In genomic region chr12:56634242-56634836, GRCh38 we compare ENCODE assay signal across 8 cellular contexts. TPM values are rescaled to one million over a fixed set of nuclear protein-coding genes. Genes with fewer than 3 reads are reported as not detected.
DNase-seq lines count a peak whose midpoint lies in the region; ATAC-seq and TF ChIP-seq lines count a peak whose summit lies in the region.

No MANE protein-coding gene starts in this region.

- peak overlapping the region; percentile 98 for H3K4me2 ChIP-seq in smooth muscle cell

- no peaks in the 10 kb centered on the region for H3K9me3 ChIP-seq in smooth muscle cell (replicated peaks; ENCODE audit: low read depth)

- in situ Hi-C loops in ACHN (cut with HindIII; ENCODE audit: low pct_ligation_motif_present, low pct_unique_long_range_greater_than_20kb, low sequenced_read_pairs) (no loop called here), GM18951 (cut with MboI; ENCODE audit: low sequenced_read_pairs, unreplicated experiment) (no loop called here)

- no peak overlapping the region for H2AFZ ChIP-seq in smooth muscle cell (ENCODE audit: low read depth)

- H3K27ac ChIP-seq in smooth muscle cell (ENCODE audit: low read depth), result peak overlapping the region; percentile 54

- H3F3A ChIP-seq in smooth muscle cell (ENCODE audit: low read depth), result peaks cover 25% of the 10 kb centered on the region

- no peak for TF ChIP-seq CTCF in smooth muscle cell (IDR thresholded peaks at IDR 0.05; ENCODE audit: borderline replicate concordance, insufficient read depth, poor library complexity, severe bottlenecking)
- no peak for TF ChIP-seq CTCF in GM10248 (IDR thresholded peaks at IDR 0.05; ENCODE audit: control extremely low read depth, extremely low read depth, low read depth, missing control alignments)

- H3K4me3 ChIP-seq in smooth muscle cell, result peak overlapping the region; percentile 69

- CTCF ChIA-PET in GM10248 (lab: Yijun Ruan, JAX), result interaction anchor here (1.1 to 4.2 kb wide), 6 partner anchors 7 to 477 kb away, joined by 3 to 44 read pairs (median 9); partner anchors contain the start of gene STAT6

- H3K27me3 ChIP-seq in smooth muscle cell (ENCODE audit: low read depth), result no peaks in the 10 kb centered on the region

- 3% methylated on average over 27 of the region's 27 CpGs for WGBS in smooth muscle cell (ENCODE audit: low lambda C conversion rate)

- POLR2A ChIA-PET in GM10248 (lab: Yijun Ruan, JAX), result interaction anchor here (1.1 to 1.5 kb wide), 2 partner anchors 11 to 274 kb away, joined by 3 read pairs; partner anchors contain the start of genes ATP5F1B and STAT2

- peaks cover 59% of the 10 kb centered on the region for H3K79me2 ChIP-seq in smooth muscle cell (ENCODE audit: low read depth)

- ATAC-seq in HG02798 (IDR thresholded peaks at IDR 0.05; ENCODE audit: poor library complexity, unreplicated experiment), result no peak

- peak; percentile 30 for TF ChIP-seq POLR2A in GM18951 (IDR thresholded peaks at IDR 0.05; ENCODE audit: extremely low read depth, insufficient read depth, insufficient read length)

- H3K4me1 ChIP-seq in smooth muscle cell (ENCODE audit: low read depth), result peaks cover 47% of the 10 kb centered on the region

- peaks cover 47% of the 10 kb centered on the region for H4K20me1 ChIP-seq in smooth muscle cell (ENCODE audit: low read depth)

- DNase-seq in ACHN, result peak; percentile 74
- DNase-seq in NCI-H82 treated with DMSO at 0.1 percent for 48 hours (lab: John Stamatoyannopoulos, UW; ENCODE audit: unreplicated experiment), result peak; percentile 62
- peak; percentile 45 for DNase-seq in astrocyte of the hippocampus (ENCODE audit: low read depth, low spot score)
- DNase-seq in iPS-NIHi11 (ENCODE audit: low spot score), result peak; percentile 83
- DNase-seq in smooth muscle cell (lab: John Stamatoyannopoulos, UW; ENCODE audit: unreplicated experiment), result no peak
- no peak for DNase-seq in GM10248 (ENCODE audit: extremely low spot score)

- peak overlapping the region; percentile 83 for H3K9ac ChIP-seq in smooth muscle cell (ENCODE audit: low read depth)

- H3K36me3 ChIP-seq in smooth muscle cell (ENCODE audit: low read depth), result no peaks in the 10 kb centered on the region

RNA-seq across cellular contexts. Expression of gene BAZ2A, which starts 4.2 kb away (rescaled TPM):
- 33.4 and 34.1 TPM in 2 replicates for total RNA-seq in smooth muscle cell
- 26.2 and 38.3 TPM in 2 replicates for polyA plus RNA-seq in smooth muscle cell

RNA-seq across cellular contexts. Expression of gene ATP5F1B, which starts 11.4 kb away (rescaled TPM):
- 489 and 498 TPM in 2 replicates for total RNA-seq in smooth muscle cell
- polyA plus RNA-seq in smooth muscle cell, result 953 and 954 TPM in 2 replicates

RNA-seq across cellular contexts. Expression of gene PTGES3, which starts 53.7 kb away (rescaled TPM):
- 128 TPM in 2 replicates for total RNA-seq in smooth muscle cell
- polyA plus RNA-seq in smooth muscle cell, result 160 and 165 TPM in 2 replicates

Comparison
In these comparisons a context has a peak if more than half of its experiments do, and no peak if none do; other contexts are left out.
1. DNase-seq: peak in ACHN (single experiment), NCI-H82 treated with DMSO at 0.1 percent for 48 hours (single experiment), astrocyte of the hippocampus (single experiment) and iPS-NIHi11 (single experiment); none in smooth muscle cell (single experiment) and GM10248 (single experiment).